In genomic region chr6:63910863-63911665, GRCh38 we compare ENCODE assay signal across 18 cellular contexts.
DNase-seq lines count a peak whose midpoint lies in the region; ATAC-seq and TF ChIP-seq lines count a peak whose summit lies in the region.
"Had no signal": no experiment of that assay in that cellular context is flagged by ENCODE, and none has a peak within 500 bp of the region (broad histone marks: within the 10 kb centered on the region; RNA-seq: fewer than 3 reads in every experiment).

No MANE protein-coding gene starts in this region.

- DNase-seq in NCI-H2171 treated with DMSO at 0.1 percent for 48 hours (lab: John Stamatoyannopoulos, UW) (peak; percentile 5), NCI-H2171 (lab: John Stamatoyannopoulos, UW) (no peak), SK-N-MC (ENCODE audit: low read depth, low spot score) (peak; percentile 89), heart left ventricle (peak in 1 of 5 donors; percentile 15), testis (peak; percentile 18), NK-92 (lab: John Stamatoyannopoulos, UW; ENCODE audit: unreplicated experiment) (no peak), sigmoid colon (no peak)
- no peak for DNase-seq in activated CD8-positive, alpha-beta T cell treated with anti-CD3 and anti-CD28 coated beads, Interleukin-2, amount 10 ng/mL, durations not matched to agents 7 days and 5 days
- DNase-seq: 8988T, DMS153, H9, Kasumi-1, MM.1S, NCI-H1092 treated with DMSO at 0.1 percent for 48 hours, PC-3 had no signal

- no peaks in the 10 kb centered on the region for H3K36me3 Mint-ChIP-seq in activated CD8-positive, alpha-beta T cell treated with anti-CD3 and anti-CD28 coated beads, Interleukin-2, amount 10 ng/mL, durations not matched to agents 7 days and 5 days (ENCODE audit: low read depth)
- H3K36me3 Mint-ChIP-seq: CD14-positive monocyte had no signal

- H3K27me3 Mint-ChIP-seq in activated CD8-positive, alpha-beta T cell treated with anti-CD3 and anti-CD28 coated beads, Interleukin-2, amount 10 ng/mL, durations not matched to agents 7 days and 5 days (ENCODE audit: low read depth), result no peaks in the 10 kb centered on the region

- H3K4me3 Mint-ChIP-seq in activated CD8-positive, alpha-beta T cell treated with anti-CD3 and anti-CD28 coated beads, Interleukin-2, amount 10 ng/mL, durations not matched to agents 7 days and 5 days, result no peak overlapping the region
- H3K4me3 Mint-ChIP-seq: CD14-positive monocyte, H9 had no signal

- H3K27ac Mint-ChIP-seq in activated CD8-positive, alpha-beta T cell treated with anti-CD3 and anti-CD28 coated beads, Interleukin-2, amount 10 ng/mL, durations not matched to agents 7 days and 5 days, result no peak overlapping the region
- H3K27ac Mint-ChIP-seq: CD14-positive monocyte, H9 had no signal

- TF ChIP-seq POLR2A in heart left ventricle (IDR thresholded peaks at IDR 0.05), result no peak
- TF ChIP-seq POLR2A in testis (IDR thresholded peaks at IDR 0.05), result no peak
- TF ChIP-seq POLR2A in sigmoid colon (IDR thresholded peaks at IDR 0.05), result no peak

- CTCF ChIA-PET in activated CD8-positive, alpha-beta T cell treated with anti-CD3 and anti-CD28 coated beads, Interleukin-2, amount 10 ng/mL, durations not matched to agents 7 days and 5 days (lab: Charles Lee), result no interaction called here

- TF ChIP-seq CTCF in heart left ventricle (IDR thresholded peaks at IDR 0.05) (no peak), testis (IDR thresholded peaks at IDR 0.05) (no peak), sigmoid colon (IDR thresholded peaks at IDR 0.05) (no peak)

- no peak for TF ChIP-seq EP300 in sigmoid colon (IDR thresholded peaks at IDR 0.05)

- 38 to 65% (median 47%) methylated on average over 2 of the region's 2 CpGs for WGBS in heart left ventricle, 4 donors
- whole genome bisulfite sequencing in testis, 2 donors, result 35 to 47% methylated on average over 2 of the region's 2 CpGs
- 78 to 88% methylated on average over 2 of the region's 2 CpGs for WGBS in sigmoid colon, 2 donors

- H3K9me3 ChIP-seq in SK-N-MC (ENCODE audit: low read depth, low read length), result no peaks in the 10 kb centered on the region
- peaks cover 0 to 4% (median 0%) of the 10 kb centered on the region in 12 donors for H3K9me3 ChIP-seq in heart left ventricle
- no peaks in the 10 kb centered on the region for H3K9me3 ChIP-seq in testis
- H3K9me3 ChIP-seq in sigmoid colon, result no peaks in the 10 kb centered on the region
- H3K9me3 ChIP-seq: SJSA1 had no signal

- intact Hi-C loops in heart left ventricle (cut with DNase I), result no loop called here
- intact Hi-C loops in testis (cut with DNase I; ENCODE audit: low total_unique reads), result no loop called here
- intact Hi-C loops in sigmoid colon (cut with DNase I), result no loop called here

- H3K4me3 ChIP-seq in SK-N-MC, result peak overlapping the region; percentile 16; the same call in 1 of the 2 replicates
- H3K4me3 ChIP-seq in heart left ventricle, result no peak overlapping the region
- no peak overlapping the region for H3K4me3 ChIP-seq in testis
- no peak overlapping the region for H3K4me3 ChIP-seq in sigmoid colon
- H3K4me3 ChIP-seq: SJSA1 had no signal

- H3K27me3 ChIP-seq in heart left ventricle, result no peaks in the 10 kb centered on the region
- H3K27me3 ChIP-seq in testis, result no peaks in the 10 kb centered on the region
- H3K27me3 ChIP-seq in sigmoid colon, result no peaks in the 10 kb centered on the region
- H3K27me3 ChIP-seq: SJSA1 had no signal

- H3K27ac ChIP-seq in SK-N-MC, result no peak overlapping the region
- H3K27ac ChIP-seq in heart left ventricle, result peak overlapping the region in 4 of 12 donors; percentile 4 to 67 (median 26)
- no peak overlapping the region for H3K27ac ChIP-seq in testis
- no peak overlapping the region for H3K27ac ChIP-seq in sigmoid colon
- H3K27ac ChIP-seq: RWPE1, SJSA1 had no signal

- ATAC-seq in heart left ventricle, result peak in 3 of 4 donors; percentile 15 to 56 (median 26)
- ATAC-seq in activated CD8-positive, alpha-beta T cell treated with anti-CD3 and anti-CD28 coated beads, Interleukin-2, amount 10 ng/mL, durations not matched to agents 7 days and 5 days, result no peak
- ATAC-seq: PC-3 had no signal

- H3K4me1 ChIP-seq in heart left ventricle (peaks cover 0 to 3% (median 0%) of the 10 kb centered on the region in 12 donors), testis (no peaks in the 10 kb centered on the region), sigmoid colon (no peaks in the 10 kb centered on the region)
- H3K4me1 ChIP-seq: SJSA1 had no signal

- no peaks in the 10 kb centered on the region for H3K9me3 Mint-ChIP-seq in activated CD8-positive, alpha-beta T cell treated with anti-CD3 and anti-CD28 coated beads, Interleukin-2, amount 10 ng/mL, durations not matched to agents 7 days and 5 days (ENCODE audit: insufficient read depth)

- POLR2A ChIA-PET in activated CD8-positive, alpha-beta T cell treated with anti-CD3 and anti-CD28 coated beads, Interleukin-2, amount 10 ng/mL, durations not matched to agents 7 days and 5 days (lab: Charles Lee), result no interaction called here

- H3K36me3 ChIP-seq in SK-N-MC (ENCODE audit: insufficient read depth, low read length), result no peaks in the 10 kb centered on the region
- H3K36me3 ChIP-seq in heart left ventricle, result no peaks in the 10 kb centered on the region
- no peaks in the 10 kb centered on the region for H3K36me3 ChIP-seq in testis (ENCODE audit: low read depth, missing control alignments)
- no peaks in the 10 kb centered on the region for H3K36me3 ChIP-seq in sigmoid colon
- H3K36me3 ChIP-seq: SJSA1 had no signal

- no peaks in the 10 kb centered on the region for H3K4me1 Mint-ChIP-seq in activated CD8-positive, alpha-beta T cell treated with anti-CD3 and anti-CD28 coated beads, Interleukin-2, amount 10 ng/mL, durations not matched to agents 7 days and 5 days (ENCODE audit: low read depth)
- H3K4me1 Mint-ChIP-seq: CD14-positive monocyte, H9 had no signal

- H3K9ac ChIP-seq in SK-N-MC (ENCODE audit: insufficient read length), result no peak overlapping the region

Comparison
In these comparisons a context has a peak if more than half of its experiments do, and no peak if none do; other contexts are left out.
1. DNase-seq: peak in NCI-H2171 treated with DMSO at 0.1 percent for 48 hours (single experiment), SK-N-MC (single experiment) and testis (single experiment); none in NCI-H2171 (single experiment), NK-92 (single experiment), activated CD8-positive, alpha-beta T cell treated with anti-CD3 and anti-CD28 coated beads, Interleukin-2, amount 10 ng/mL, durations not matched to agents 7 days and 5 days (single experiment) and sigmoid colon (single experiment).